In genomic region chr2:176088048-176088936, GRCh38 we compare ENCODE assay signal across 8 cellular contexts. TPM values are rescaled to one million over a fixed set of nuclear protein-coding genes. Genes with fewer than 3 reads are reported as not detected.
DNase-seq lines count a peak whose midpoint lies in the region; ATAC-seq and TF ChIP-seq lines count a peak whose summit lies in the region.

No MANE protein-coding gene starts in this region.

- ATAC-seq in WTC11 (peak; percentile 43), gastroesophageal sphincter (peak; percentile 47), GM18517 (IDR thresholded peaks at IDR 0.05; ENCODE audit: unreplicated experiment) (no peak), GM21825 (IDR thresholded peaks at IDR 0.05; ENCODE audit: unreplicated experiment) (no peak)

- H3K27me3 ChIP-seq in ACC112 (ENCODE audit: insufficient read depth, low read length) (peaks cover 98% of the 10 kb centered on the region), MG63 (peaks cover 44% of the 10 kb centered on the region), gastroesophageal sphincter (peaks cover 100% of the 10 kb centered on the region), neutrophil (peaks cover 100% of the 10 kb centered on the region)

- H3K36me3 ChIP-seq in ACC112 (ENCODE audit: insufficient read depth, low read length) (no peaks in the 10 kb centered on the region), MG63 (no peaks in the 10 kb centered on the region), gastroesophageal sphincter (no peaks in the 10 kb centered on the region), neutrophil (no peaks in the 10 kb centered on the region)

- H3K36me3 Mint-ChIP-seq in WTC11, result peaks cover 7% of the 10 kb centered on the region

- no peak for TF ChIP-seq EP300 in gastroesophageal sphincter (IDR thresholded peaks at IDR 0.05)

- H3K27ac Mint-ChIP-seq in WTC11, result no peak overlapping the region

- peak; percentile 54 for DNase-seq in GM10248 (ENCODE audit: extremely low spot score)
- peak; percentile 58 for DNase-seq in MG63
- peak; percentile 79 for DNase-seq in WTC11 (ENCODE audit: low spot score)

- CTCF ChIA-PET in GM10248 (lab: Yijun Ruan, JAX), result interaction anchor here (0.7 to 2.5 kb wide), 16 partner anchors 9 to 1389 kb away, joined by 3 to 32 read pairs (median 3); no protein-coding TSS in a partner anchor
- CTCF ChIA-PET in WTC11 (lab: Charles Lee), result interaction anchor here (0.6 to 2.4 kb wide), 8 partner anchors 9 to 94 kb away, joined by 3 to 27 read pairs (median 3); partner anchors contain the start of gene HOXD11

- H3K27ac ChIP-seq in ACC112 (ENCODE audit: low read depth, low read length), result no peak overlapping the region
- no peak overlapping the region for H3K27ac ChIP-seq in gastroesophageal sphincter
- no peak overlapping the region for H3K27ac ChIP-seq in neutrophil

- H2AFZ ChIP-seq in ACC112 (ENCODE audit: low read length, unreplicated experiment), result no peak overlapping the region

- H3K4me3 ChIP-seq in ACC112 (ENCODE audit: low read depth, low read length) (peak overlapping the region; percentile 59), MG63 (peak overlapping the region; percentile 30), gastroesophageal sphincter (peak overlapping the region in 1 of 2 donors; percentile 38), neutrophil (ENCODE audit: low read depth in 1 of 2, low read length in 1 of 2) (peak overlapping the region; percentile 36 to 39)

- TF ChIP-seq POLR2A in gastroesophageal sphincter (IDR thresholded peaks at IDR 0.05), result no peak

- H3K79me2 ChIP-seq in ACC112 (ENCODE audit: control insufficient read depth, insufficient read depth, low read length, unreplicated experiment), result no peaks in the 10 kb centered on the region

- POLR2A ChIA-PET in GM10248 (lab: Yijun Ruan, JAX) (no interaction called here), WTC11 (lab: Charles Lee) (no interaction called here)

- H3K4me1 Mint-ChIP-seq in WTC11, result peaks cover 44% of the 10 kb centered on the region

- H3K27me3 Mint-ChIP-seq in WTC11 (ENCODE audit: low read depth), result peaks cover 97% of the 10 kb centered on the region

- H3K9me3 ChIP-seq in MG63 (no peaks in the 10 kb centered on the region), gastroesophageal sphincter (no peaks in the 10 kb centered on the region), neutrophil (no peaks in the 10 kb centered on the region)

- peak; percentile 82 for TF ChIP-seq CTCF in GM10248 (IDR thresholded peaks at IDR 0.05; ENCODE audit: control extremely low read depth, extremely low read depth, low read depth, missing control alignments)
- TF ChIP-seq CTCF in WTC11 (IDR thresholded peaks at IDR 0.05), result no peak
- TF ChIP-seq CTCF in gastroesophageal sphincter (IDR thresholded peaks at IDR 0.05), result peak in 3 of 4 experiments; percentile 56 to 82 (median 57)
- no peak for TF ChIP-seq CTCF in neutrophil (IDR thresholded peaks at IDR 0.05)

- no peaks in the 10 kb centered on the region for H3K9me3 Mint-ChIP-seq in WTC11

- WGBS in gastroesophageal sphincter (ENCODE audit: low coverage in 1 of 2), 2 donors, result 11% methylated on average over 3 of the region's 49 CpGs; no CpG with 5 or more reads in 1 of the 2 donors

- H3K4me3 Mint-ChIP-seq in WTC11, result peak overlapping the region; percentile 81

- H3K4me1 ChIP-seq in ACC112 (ENCODE audit: control insufficient read depth, insufficient read depth, low read length, unreplicated experiment) (no peaks in the 10 kb centered on the region), gastroesophageal sphincter (peaks cover 0 to 52% (median 32%) of the 10 kb centered on the region in 3 donors), neutrophil (ENCODE audit: control insufficient read depth in 1 of 2, insufficient read depth in 1 of 2, low read depth in 1 of 2, low read length in 1 of 2) (peaks cover 49 to 57% of the 10 kb centered on the region in 2 experiments)

TF ChIP-seq in WTC11, 78 proteins besides CTCF, POLR2A, EP300 and RAD21:
- TF ChIP-seq HMGXB4 (CRISPR knock-in tag; IDR thresholded peaks at IDR 0.05) (no peak), ATF2 (CRISPR knock-in tag; IDR thresholded peaks at IDR 0.05; ENCODE audit: borderline replicate concordance, low read depth) (no peak), MLX (CRISPR knock-in tag; IDR thresholded peaks at IDR 0.05) (no peak), FOXP1 (CRISPR knock-in tag; IDR thresholded peaks at IDR 0.05; ENCODE audit: borderline replicate concordance) (0 out of 2 replicates have a peak, but pooled peaks have one; percentile 68), FOXK1 (CRISPR knock-in tag; IDR thresholded peaks at IDR 0.05) (peak; percentile 37; the same call in 1 of the 2 replicates), PRDM15 (CRISPR knock-in tag; IDR thresholded peaks at IDR 0.05) (peak; percentile 73), NFE2L1 (CRISPR knock-in tag; IDR thresholded peaks at IDR 0.05) (0 out of 2 replicates have a peak, but pooled peaks have one; percentile 15), TEAD1 (CRISPR knock-in tag; IDR thresholded peaks at IDR 0.05) (peak; percentile 53; the same call in 1 of the 2 replicates)
TF ChIP-seq in WTC11: peak in this region for 5.

RNA-seq across cellular contexts. Expression of gene HOXD13, which starts 4.2 kb away (rescaled TPM):
- 3.4 and 5.4 TPM in 2 replicates for total RNA-seq in MG63 (2014; rRNA removed; shearing (Covaris generic); ENCODE audit: low replicate concordance)
- total RNA-seq in WTC11 (2021) (not detected in 3 replicates), gastroesophageal sphincter (not detected)

RNA-seq across cellular contexts. Expression of gene EVX2, which starts 4.5 kb away (rescaled TPM):
- total RNA-seq in MG63 (2014; rRNA removed; shearing (Covaris generic); ENCODE audit: low replicate concordance), result not detected in 2 replicates
- total RNA-seq in WTC11 (2021), result 0.05 TPM in 1 of 3 replicates, not detected in the others
- total RNA-seq in gastroesophageal sphincter, result under 1 TPM in 1 of 4 donors, not detected in 3; 0.08 TPM

RNA-seq across cellular contexts. Expression of gene HOXD12, which starts 11.3 kb away (rescaled TPM):
- total RNA-seq in MG63 (2014; rRNA removed; shearing (Covaris generic); ENCODE audit: low replicate concordance), result not detected in 2 replicates
- total RNA-seq in WTC11 (2021), result 0.17 TPM in 1 of 3 replicates, not detected in the others
- total RNA-seq in gastroesophageal sphincter, result not detected

RNA-seq across cellular contexts. Expression of gene HOXD11, which starts 18.8 kb away (rescaled TPM):
- 3.6 and 9.7 TPM in 2 replicates for total RNA-seq in MG63 (2014; rRNA removed; shearing (Covaris generic); ENCODE audit: low replicate concordance)
- total RNA-seq in WTC11 (2021) (not detected in 3 replicates), gastroesophageal sphincter (not detected)

RNA-seq across cellular contexts. Expression of gene HOXD10, which starts 28.3 kb away (rescaled TPM):
- total RNA-seq in MG63 (2014; rRNA removed; shearing (Covaris generic); ENCODE audit: low replicate concordance), result 3.8 and 4.8 TPM in 2 replicates
- not detected in 3 replicates for total RNA-seq in WTC11 (2021)
- under 1 TPM in 3 of 4 donors, not detected in 1; 0.31 to 0.67 (median 0.52) TPM for total RNA-seq in gastroesophageal sphincter

Comparison
In these comparisons a context has a peak if more than half of its experiments do, and no peak if none do; other contexts are left out.
1. CTCF ChIP-seq: peak in GM10248 (single experiment) and gastroesophageal sphincter (3 of 4); none in WTC11 (single experiment) and neutrophil (single experiment).
2. ATAC-seq: peak in WTC11 (single experiment) and gastroesophageal sphincter (single experiment); none in GM18517 (single experiment) and GM21825 (single experiment).
3. Peak in every context shown above with its lines, with median percentiles within 50 percentile points of each other: DNase-seq.